In the genomic region with DNA sequence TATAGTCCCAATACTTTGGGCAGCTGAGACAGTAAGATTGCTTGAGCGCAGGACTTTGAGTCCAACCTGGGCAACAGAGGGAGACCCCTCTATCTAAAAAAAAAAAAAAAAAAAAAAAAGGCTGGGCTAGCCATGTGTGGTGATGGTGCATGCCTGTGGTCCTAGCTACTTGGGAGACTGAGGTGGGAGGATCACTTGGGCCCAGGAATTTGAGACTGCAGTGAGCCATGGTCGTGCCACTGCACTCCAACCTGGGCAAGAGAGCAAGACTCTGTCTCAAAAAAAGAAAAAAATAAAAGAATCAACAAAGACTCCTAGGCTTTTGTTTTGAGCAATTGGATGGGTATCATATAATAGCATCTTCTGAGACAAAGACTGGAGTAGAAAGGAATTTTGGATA, we compare ENCODE assay signal across 19 cellular contexts.
DNase-seq lines count a peak whose midpoint lies in the region; ATAC-seq and TF ChIP-seq lines count a peak whose summit lies in the region.
"Had no signal": no experiment of that assay in that cellular context is flagged by ENCODE, and none has a peak within 500 bp of the region (broad histone marks: within the 10 kb centered on the region; RNA-seq: fewer than 3 reads in every experiment).

No MANE protein-coding gene starts in this region.

- H3K79me2 ChIP-seq in ACC112 (ENCODE audit: control insufficient read depth, insufficient read depth, low read length, unreplicated experiment) (no peaks in the 10 kb centered on the region), PC-9 (ENCODE audit: low read depth) (no peaks in the 10 kb centered on the region), mammary epithelial cell (ENCODE audit: insufficient read depth, low read length) (no peaks in the 10 kb centered on the region)

- H3K27ac ChIP-seq in ACC112 (ENCODE audit: low read depth, low read length) = peak overlapping the region; percentile 99
- peak overlapping the region; percentile 100 for H3K27ac ChIP-seq in PC-9
- peak overlapping the region; percentile 95 for H3K27ac ChIP-seq in mammary epithelial cell (ENCODE audit: insufficient read depth, low read depth, low read length)
- no peak overlapping the region for H3K27ac ChIP-seq in upper lobe of right lung

- H3K9me3 Mint-ChIP-seq in mesothelial cell of epicardium = peaks cover 20% of the 10 kb centered on the region

- H3K27me3 ChIP-seq in ACC112 (ENCODE audit: insufficient read depth, low read length) = no peaks in the 10 kb centered on the region
- H3K27me3 ChIP-seq in PC-9 (ENCODE audit: insufficient read depth, low read depth) = no peaks in the 10 kb centered on the region
- H3K27me3 ChIP-seq in mammary epithelial cell (ENCODE audit: insufficient read depth, low read length) = no peaks in the 10 kb centered on the region
- H3K27me3 ChIP-seq in upper lobe of right lung = no peaks in the 10 kb centered on the region

- DNase-seq in PC-9 (no peak), mammary epithelial cell (no peak), mesothelial cell of epicardium (ENCODE audit: low spot score in 2 of 2, unreplicated experiment in 2 of 2) (no peak), upper lobe of right lung (no peak), NOMO-1 treated with dmso at 0.1 percent for 144 hours (lab: John Stamatoyannopoulos, UW; ENCODE audit: unreplicated experiment) (no peak), RKO (ENCODE audit: low spot score) (no peak)
- DNase-seq: activated CD8-positive, alpha-beta T cell treated with anti-CD3 and anti-CD28 coated beads, Interleukin-2, amount 10 ng/mL, durations not matched to agents 7 days and 5 days; activated naive CD4-positive, alpha-beta T cell treated with anti-CD3 and anti-CD28 coated beads for 36 hours; activated T-cell treated with anti-CD3 and anti-CD28 coated beads, Interleukin-2, amount 50 U/mL, for 4 hours; CD4-positive, CD25-positive, alpha-beta regulatory T cell; NCI-H1105; NCI-H510A; SHP77 treated with DMSO at 0.1 percent for 48 hours; small intestine; stimulated activated CD4-positive, alpha-beta T cell treated with anti-CD3 and anti-CD28 coated beads, Interleukin-4, amount 100 ng/mL, for 24 hours; T-helper 2 cell had no signal

- H3K4me3 Mint-ChIP-seq in mesothelial cell of epicardium = no peak overlapping the region
- H3K4me3 Mint-ChIP-seq: activated CD8-positive, alpha-beta T cell treated with anti-CD3 and anti-CD28 coated beads, Interleukin-2, amount 10 ng/mL, durations not matched to agents 7 days and 5 days; activated naive CD4-positive, alpha-beta T cell treated with anti-CD3 and anti-CD28 coated beads for 36 hours; activated T-cell treated with anti-CD3 and anti-CD28 coated beads, Interleukin-2, amount 50 U/mL, for 4 hours; CD4-positive, CD25-positive, alpha-beta regulatory T cell; nephron had no signal

- BruUV-seq in PC-9 (replicated peaks; lab: Mats Ljungman, UMichigan) (TSS peak; percentile 91), mammary epithelial cell (replicated peaks; lab: Mats Ljungman, UMichigan) (no TSS peak)

- H2AFZ ChIP-seq in ACC112 (ENCODE audit: low read length, unreplicated experiment) (no peak overlapping the region), PC-9 (no peak overlapping the region), mammary epithelial cell (ENCODE audit: low read depth, low read length) (no peak overlapping the region)

- ATAC-seq in HG03280 (IDR thresholded peaks at IDR 0.05; ENCODE audit: unreplicated experiment) = no peak
- ATAC-seq in upper lobe of right lung = no peak
- ATAC-seq: activated CD8-positive, alpha-beta T cell treated with anti-CD3 and anti-CD28 coated beads, Interleukin-2, amount 10 ng/mL, durations not matched to agents 7 days and 5 days; activated T-cell treated with anti-CD3 and anti-CD28 coated beads, Interleukin-2, amount 50 U/mL, for 4 hours had no signal

- 100% methylated on average over 2 of the region's 2 CpGs for WGBS in mammary epithelial cell (ENCODE audit: low coverage, missing lambda C conversion rate)

- no peak overlapping the region for H3K9ac ChIP-seq in mammary epithelial cell (ENCODE audit: insufficient read depth, low read length)

- H3F3A ChIP-seq in PC-9 (ENCODE audit: insufficient read depth, low read depth) = peaks cover 26% of the 10 kb centered on the region

- TF ChIP-seq CTCF in PC-9 (conservative IDR thresholded peaks at IDR 0.05) = no peak
- no peak for TF ChIP-seq CTCF in mammary epithelial cell (conservative IDR thresholded peaks at IDR 0.05 in 1 of 2, IDR thresholded peaks at IDR 0.05 in 1 of 2; ENCODE audit: extremely low read depth in 1 of 2, insufficient read depth in 1 of 2, low read depth in 1 of 2, low read length in 2 of 2)
- no peak for TF ChIP-seq CTCF in mesothelial cell of epicardium (IDR thresholded peaks at IDR 0.05; ENCODE audit: unreplicated experiment)
- TF ChIP-seq CTCF in upper lobe of right lung (IDR thresholded peaks at IDR 0.05) = no peak

- H3K4me1 Mint-ChIP-seq in mesothelial cell of epicardium = peaks cover 19% of the 10 kb centered on the region
- H3K4me1 Mint-ChIP-seq: nephron had no signal

- peak overlapping the region; percentile 68 for H3K4me2 ChIP-seq in PC-9
- peak overlapping the region; percentile 27 for H3K4me2 ChIP-seq in mammary epithelial cell (ENCODE audit: insufficient read depth, low read depth, low read length)

- CTCF ChIA-PET in PC-9 (lab: Charles Lee) (interaction anchor here (0.9 to 1.1 kb wide), 2 partner anchors 76 to 80 kb away, joined by 3 read pairs; no protein-coding TSS in a partner anchor), mammary epithelial cell (lab: Charles Lee; ENCODE audit: low non-redundant PET) (interaction anchor here (0.8 kb wide), 1 partner anchor 988 kb away, joined by 4 read pairs; no protein-coding TSS in a partner anchor)

- no peaks in the 10 kb centered on the region for H4K20me1 ChIP-seq in PC-9 (ENCODE audit: insufficient read depth)
- no peaks in the 10 kb centered on the region for H4K20me1 ChIP-seq in mammary epithelial cell (ENCODE audit: insufficient read depth, low read length)

- POLR2A ChIA-PET in PC-9 (lab: Charles Lee; ENCODE audit: unreplicated experiment) = interaction anchor here (0.5 to 1.6 kb wide), 3 partner anchors 31 to 78 kb away, joined by 3 to 19 read pairs (median 6); no protein-coding TSS in a partner anchor

- H3K36me3 ChIP-seq in ACC112 (ENCODE audit: insufficient read depth, low read length) (peaks cover 11% of the 10 kb centered on the region), PC-9 (ENCODE audit: low read depth) (no peaks in the 10 kb centered on the region), mammary epithelial cell (ENCODE audit: insufficient read depth, low read length) (no peaks in the 10 kb centered on the region), upper lobe of right lung (no peaks in the 10 kb centered on the region)

- H3K27ac Mint-ChIP-seq in mesothelial cell of epicardium = peak overlapping the region; percentile 99
- H3K27ac Mint-ChIP-seq: activated CD8-positive, alpha-beta T cell treated with anti-CD3 and anti-CD28 coated beads, Interleukin-2, amount 10 ng/mL, durations not matched to agents 7 days and 5 days; activated naive CD4-positive, alpha-beta T cell treated with anti-CD3 and anti-CD28 coated beads for 36 hours; CD4-positive, CD25-positive, alpha-beta regulatory T cell had no signal

- H3K9me3 ChIP-seq in PC-9 (ENCODE audit: insufficient read depth, low read depth) (no peaks in the 10 kb centered on the region), mammary epithelial cell (replicated peaks; ENCODE audit: insufficient read depth, low read length) (no peaks in the 10 kb centered on the region), upper lobe of right lung (no peaks in the 10 kb centered on the region)

- dilution Hi-C loops in mammary epithelial cell (cut with HindIII; ENCODE audit: low sequenced_read_pairs) = no loop called here

- H3K27me3 Mint-ChIP-seq in mesothelial cell of epicardium (ENCODE audit: low read depth) = no peaks in the 10 kb centered on the region
- H3K27me3 Mint-ChIP-seq: CD4-positive, CD25-positive, alpha-beta regulatory T cell had no signal

- no peaks in the 10 kb centered on the region for H3K9me2 ChIP-seq in PC-9 (ENCODE audit: insufficient read depth)

- peaks cover 68% of the 10 kb centered on the region for H3K4me1 ChIP-seq in ACC112 (ENCODE audit: control insufficient read depth, insufficient read depth, low read length, unreplicated experiment)
- peaks cover 46% of the 10 kb centered on the region for H3K4me1 ChIP-seq in PC-9 (replicated peaks; ENCODE audit: insufficient read depth)
- peaks cover 53% of the 10 kb centered on the region for H3K4me1 ChIP-seq in mammary epithelial cell (ENCODE audit: insufficient read depth, low read length)
- H3K4me1 ChIP-seq in upper lobe of right lung = no peaks in the 10 kb centered on the region

- H3K4me3 ChIP-seq in ACC112 (ENCODE audit: low read depth, low read length) = peak overlapping the region; percentile 20
- no peak overlapping the region for H3K4me3 ChIP-seq in PC-9
- H3K4me3 ChIP-seq in mammary epithelial cell (replicated peaks in 1 of 3; ENCODE audit: insufficient read depth in 1 of 3, low read depth in 2 of 3, low read length in 3 of 3) = no peak overlapping the region
- H3K4me3 ChIP-seq in upper lobe of right lung = no peak overlapping the region

- intact Hi-C loops in PC-9 (cut with micrococcal nuclease; ENCODE audit: unreplicated experiment) = loop anchor here (1.0 to 10.0 kb wide), 9 partner anchors 31 to 903 kb away; no protein-coding TSS in a partner anchor
- intact Hi-C loops in mammary epithelial cell (cut with micrococcal nuclease) = loop anchor here (1.0 to 2.0 kb wide), 4 partner anchors 19 to 81 kb away; no protein-coding TSS in a partner anchor
- intact Hi-C loops in upper lobe of right lung (cut with DNase I) = no loop called here

- H3K36me3 Mint-ChIP-seq in mesothelial cell of epicardium = no peaks in the 10 kb centered on the region
- H3K36me3 Mint-ChIP-seq: CD4-positive, CD25-positive, alpha-beta regulatory T cell had no signal

- in situ Hi-C loops in mammary epithelial cell (cut with MboI; ENCODE audit: low sequenced_read_pairs in 2 of 2) = loop anchor here in 1 of 2 donors (10.0 kb wide), 1 partner anchor 57 kb away; no protein-coding TSS in a partner anchor
